Comparison of ENCODE assay signal across 26 cellular contexts in the genomic region with DNA sequence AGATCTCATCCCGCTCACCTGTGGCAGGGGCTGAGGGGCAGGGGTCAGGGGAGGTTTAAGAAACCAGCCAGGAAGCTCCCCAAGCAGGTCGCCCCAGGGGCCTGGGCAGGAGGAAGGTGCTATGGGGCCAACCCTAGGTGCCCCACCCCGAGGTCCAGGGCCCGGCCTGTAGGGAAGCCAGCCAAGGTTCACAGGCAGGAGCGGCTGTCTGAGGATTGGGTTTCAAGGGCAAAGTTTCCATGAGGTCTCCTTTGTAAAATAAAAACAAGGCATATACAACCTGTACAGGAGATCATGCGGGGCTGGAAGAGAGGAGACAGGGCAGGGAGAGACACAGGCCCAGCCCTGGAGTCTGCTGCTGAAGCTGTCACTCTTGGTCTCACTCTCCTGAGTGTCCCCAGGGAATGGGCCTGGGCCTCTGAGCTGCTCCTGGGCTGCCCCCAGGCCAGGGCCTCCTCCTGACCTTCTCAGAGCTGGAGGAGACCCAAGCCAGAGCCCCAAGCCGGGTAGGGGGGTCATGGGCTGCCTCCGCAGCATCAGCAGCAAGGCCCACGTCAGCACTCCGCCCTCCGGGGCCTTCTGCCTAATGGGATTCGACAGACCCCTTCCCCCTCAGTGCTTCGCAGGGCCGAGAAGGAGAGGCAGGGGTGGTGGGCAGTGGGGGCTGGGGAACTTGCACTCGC. TPM values are rescaled to one million over a fixed set of nuclear protein-coding genes. Genes with fewer than 3 reads are reported as not detected.
DNase-seq lines count a peak whose midpoint lies in the region; ATAC-seq, FAIRE-seq and TF ChIP-seq lines count a peak whose summit lies in the region.
"Had no signal": no experiment of that assay in that cellular context is flagged by ENCODE, and none has a peak within 500 bp of the region (broad histone marks: within the 10 kb centered on the region; RNA-seq: fewer than 3 reads in every experiment).

No MANE protein-coding gene starts in this region.

- in situ Hi-C loops in GM12878 (cut with MboI) = no loop called here

- peak overlapping the region in 6 of 11 experiments; percentile 7 to 63 (median 33); a peak in 5 of 22 replicates for H3K9ac ChIP-seq in BLaER1 treated with 17β-estradiol and CSF1 and Interleukin-3, amounts not matched to agents 10 nM and 100 nM
- no peak overlapping the region for H3K9ac ChIP-seq in GM12878 (ENCODE audit: control insufficient read depth, insufficient read depth, low read length)

- no peak for TF ChIP-seq POLR2A in GM12878 (IDR thresholded peaks at IDR 0.05; ENCODE audit: low read depth, low read length)

- SMC1A ChIA-PET in GM12878 (lab: Charles Lee; ENCODE audit: uncharacterized antibody, unreplicated experiment) = interaction anchor here (1.0 to 2.6 kb wide), 3 partner anchors 9 to 61 kb away, joined by 4 to 12 read pairs (median 5); no protein-coding TSS in a partner anchor

- WGBS in GM12878 (ENCODE audit: insufficient coverage, insufficient replicate concordance, low lambda C conversion rate, missing lambda C conversion rate) = 52% methylated on average over 15 of the region's 15 CpGs

- ATAC-seq in GM12878 = peak; percentile 18; the same call in 1 of the 3 replicates
- no peak for ATAC-seq in GM18517 (IDR thresholded peaks at IDR 0.05; ENCODE audit: unreplicated experiment)
- no peak for ATAC-seq in GM21515 (IDR thresholded peaks at IDR 0.05; ENCODE audit: unreplicated experiment)

- no peaks in the 10 kb centered on the region for H3K9me3 ChIP-seq in BLaER1 treated with 17β-estradiol and CSF1 and Interleukin-3, amounts not matched to agents 10 nM and 100 nM (replicated peaks in 1 of 11)
- no peaks in the 10 kb centered on the region for H3K9me3 ChIP-seq in GM12878 (replicated peaks; ENCODE audit: control insufficient read depth, insufficient read depth, low read length)

- H3K4me3 ChIP-seq in BLaER1 treated with 17β-estradiol and CSF1 and Interleukin-3, amounts not matched to agents 10 nM and 100 nM = no peak overlapping the region
- H3K4me3 ChIP-seq in GM12878 = no peak overlapping the region
- H3K4me3 ChIP-seq: cardiac muscle cell, dorsolateral prefrontal cortex had no signal

- no TSS peak for BruUV-seq in GM12878 (replicated peaks; lab: Mats Ljungman, UMichigan)

- H3K27me3 ChIP-seq in BLaER1 treated with 17β-estradiol and CSF1 and Interleukin-3, amounts not matched to agents 10 nM and 100 nM = peaks cover 0 to 9% (median 1%) of the 10 kb centered on the region in 11 experiments; a peak in 7 of 22 replicates
- H3K27me3 ChIP-seq in GM12878 (replicated peaks in 1 of 2; ENCODE audit: control insufficient read depth in 2 of 2, insufficient read depth in 2 of 2, low read length in 1 of 2) = peaks cover 0 to 8% of the 10 kb centered on the region in 2 experiments; a peak in 2 of 4 replicates

- CTCF ChIA-PET in GM12878 (lab: Yijun Ruan, JAX) = interaction anchor here (1.3 to 6.3 kb wide), 6 partner anchors 28 to 70 kb away, joined by 3 to 53 read pairs (median 12); no protein-coding TSS in a partner anchor

- H3K9me3 Mint-ChIP-seq in nephron progenitor cell = no peaks in the 10 kb centered on the region
- H3K9me3 Mint-ChIP-seq: CD4-positive, CD25-positive, alpha-beta regulatory T cell; mesothelial cell of epicardium; neural crest cell had no signal

- H3K4me1 Mint-ChIP-seq in nephron progenitor cell = peaks cover 35% of the 10 kb centered on the region
- H3K4me1 Mint-ChIP-seq: mesothelial cell of epicardium had no signal

- H3K27me3 Mint-ChIP-seq in nephron progenitor cell (ENCODE audit: low read depth, poor library complexity) = peaks cover 50% of the 10 kb centered on the region

- no peak overlapping the region for H3K27ac Mint-ChIP-seq in nephron progenitor cell
- H3K27ac Mint-ChIP-seq: CD4-positive, CD25-positive, alpha-beta regulatory T cell; mesothelial cell of epicardium had no signal

- peaks cover 28 to 54% (median 48%) of the 10 kb centered on the region in 10 experiments for H3K4me1 ChIP-seq in BLaER1 treated with 17β-estradiol and CSF1 and Interleukin-3, amounts not matched to agents 10 nM and 100 nM
- no peaks in the 10 kb centered on the region for H3K4me1 ChIP-seq in GM12878 (ENCODE audit: control insufficient read depth, insufficient read depth, low read length)

- peak overlapping the region in 10 of 11 experiments; percentile 59 to 87 (median 76); a peak in 21 of 22 replicates for H3K4me2 ChIP-seq in BLaER1 treated with 17β-estradiol and CSF1 and Interleukin-3, amounts not matched to agents 10 nM and 100 nM
- H3K4me2 ChIP-seq in GM12878 (ENCODE audit: control insufficient read depth, insufficient read depth) = no peak overlapping the region

- H2AFZ ChIP-seq in GM12878 (ENCODE audit: control insufficient read depth, low read depth, low read length) = no peak overlapping the region

- DNase-seq in GM12878 (ENCODE audit: low read depth, low spot score) (no peak), nephron progenitor cell (peak; percentile 20), RKO (ENCODE audit: low spot score) (no peak)
- DNase-seq: amniotic stem cell; CD4-positive, CD25-positive, alpha-beta regulatory T cell; dorsolateral prefrontal cortex; foreskin fibroblast; GF-D8; H7; Kasumi-1; kidney glomerular epithelial cell; NCI-H1092 treated with DMSO at 0.1 percent for 48 hours; NCI-H2081 treated with DMSO at 0.1 percent for 48 hours; NCI-H524 treated with DMSO at 0.1 percent for 48 hours; SIG-M5 had no signal

- POLR2A ChIA-PET in GM12878 (lab: Charles Lee) = no interaction called here

- H3K36me3 ChIP-seq in BLaER1 treated with 17β-estradiol and CSF1 and Interleukin-3, amounts not matched to agents 10 nM and 100 nM = peaks cover 10 to 18% (median 15%) of the 10 kb centered on the region in 11 experiments; a peak in 20 of 22 replicates
- H3K36me3 ChIP-seq in GM12878 (ENCODE audit: control insufficient read depth in 2 of 2, insufficient read depth in 2 of 2, low read length in 1 of 2) = no peaks in the 10 kb centered on the region
- H3K36me3 ChIP-seq: cardiac muscle cell had no signal

- H3K36me3 Mint-ChIP-seq in nephron progenitor cell (ENCODE audit: low read depth) = no peaks in the 10 kb centered on the region
- H3K36me3 Mint-ChIP-seq: CD4-positive, CD25-positive, alpha-beta regulatory T cell; mesothelial cell of epicardium had no signal

- no peak for TF ChIP-seq CTCF in GM12878 (IDR thresholded peaks at IDR 0.05 in 2 of 3, conservative IDR thresholded peaks at IDR 0.05 in 1 of 3; ENCODE audit: control insufficient read depth in 2 of 3, extremely low read depth in 1 of 3, insufficient read depth in 1 of 3, low read depth in 3 of 3, low read length in 3 of 3)
- TF ChIP-seq CTCF in nephron progenitor cell (IDR thresholded peaks at IDR 0.05) = no peak

- FAIRE-seq in GM12878 (lab: Jason Lieb, UNC) = no peak
- FAIRE-seq: GM12891 had no signal

- intact Hi-C loops in GM12878 (cut with micrococcal nuclease; ENCODE audit: unreplicated experiment) = no loop called here

- H3K27ac ChIP-seq in BLaER1 treated with 17β-estradiol and CSF1 and Interleukin-3, amounts not matched to agents 10 nM and 100 nM = peak overlapping the region in 3 of 11 experiments; percentile 54 to 63 (median 56); a peak in 6 of 22 replicates
- H3K27ac ChIP-seq in GM12878 (ENCODE audit: control insufficient read depth, insufficient read depth) = no peak overlapping the region
- H3K27ac ChIP-seq: cardiac muscle cell, epithelial cell of prostate had no signal

- RAD21 ChIA-PET in GM12878 (lab: Charles Lee; ENCODE audit: unreplicated experiment) = interaction anchor here (2.0 kb wide), 1 partner anchor 61 kb away, joined by 7 read pairs; no protein-coding TSS in a partner anchor

- TF ChIP-seq RAD21 in GM12878 (IDR thresholded peaks at IDR 0.05; ENCODE audit: insufficient read depth, low read depth, low read length) = no peak

- TF ChIP-seq EP300 in GM12878 (IDR thresholded peaks at IDR 0.05; ENCODE audit: borderline replicate concordance in 1 of 2, control insufficient read depth in 1 of 2, low read depth in 2 of 2, low read length in 2 of 2) = no peak

- H3K79me2 ChIP-seq in GM12878 (ENCODE audit: control insufficient read depth, insufficient read depth, low read length) = no peaks in the 10 kb centered on the region

- no peak overlapping the region for H3K4me3 Mint-ChIP-seq in nephron progenitor cell
- H3K4me3 Mint-ChIP-seq: mesothelial cell of epicardium, neural crest cell had no signal

- H4K20me1 ChIP-seq in BLaER1 treated with 17β-estradiol and CSF1 and Interleukin-3, amounts not matched to agents 10 nM and 100 nM = peaks cover 0 to 35% (median 9%) of the 10 kb centered on the region in 11 experiments; a peak in 9 of 22 replicates
- H4K20me1 ChIP-seq in GM12878 (ENCODE audit: control insufficient read depth, insufficient read depth) = no peaks in the 10 kb centered on the region

RNA-seq across cellular contexts. Expression of a gene that starts 5.5 kb away (rescaled TPM):
- total RNA-seq in GM12878 (2013; cell fraction: nucleolus; rRNA removed) = not detected in 2 replicates
- total RNA-seq in GM12878 (2014; rRNA removed) (0.11 TPM in 1 of 2 replicates, not detected in the other), GM12878 (2014; rRNA removed; fragmentation: Illumina TruSeq; extraction: Trizol) (not detected in 2 replicates), GM12878 (2021) (not detected in 2 replicates)
- polyA plus RNA-seq in GM12878 (2011; ENCODE audit: low read depth) = not detected
- polyA plus RNA-seq in GM12878 (2011; rRNA removed) (not detected in 2 replicates), GM12878 (2014; fragmentation: Illumina TruSeq; extraction: Trizol) (not detected in 2 replicates), GM12878 (2014; fragmentation: Nextera tagmentation; extraction: Ambion mirVana) (under 1 TPM in 1 of 2 experiments, not detected in 1; 0.02 TPM), GM12878 (2014; rRNA removed) (0.04 TPM in 1 of 2 replicates, not detected in the other), GM12878 (2016; fragmentation: Nextera tagmentation; extraction: Ambion mirVana) (not detected)
- not detected in 2 replicates for polyA plus RNA-seq in GM12878 (2011; cell fraction: cytosol; rRNA removed)
- 0.16 and 0.24 TPM in 2 replicates for polyA plus RNA-seq in GM12878 (2011; cell fraction: nucleus; rRNA removed)
- not detected in 2 replicates for polyA plus RNA-seq in GM12878 (2012)
- polyA minus RNA-seq in GM12878 (2011; rRNA and poly(A)+ RNA removed) = not detected in 2 replicates
- not detected in 2 replicates for polyA minus RNA-seq in GM12878 (2011; cell fraction: cytosol; rRNA and poly(A)+ RNA removed)
- polyA minus RNA-seq in GM12878 (2011; cell fraction: nucleus; rRNA and poly(A)+ RNA removed) = not detected in 2 replicates
- total RNA-seq: cardiac muscle cell, mesothelial cell of epicardium, neural crest cell, renal cortical epithelial cell had no signal
- polyA plus RNA-seq: cardiac muscle cell; CD4-positive, CD25-positive, alpha-beta regulatory T cell had no signal

RNA-seq across cellular contexts. Expression of a gene that starts 11.0 kb away (rescaled TPM):
- total RNA-seq in GM12878 (2013; cell fraction: nucleolus; rRNA removed) = 50.6 and 54.0 TPM in 2 replicates
- total RNA-seq in GM12878 (2014; rRNA removed) (28.2 and 29.4 TPM in 2 replicates), GM12878 (2014; rRNA removed; fragmentation: Illumina TruSeq; extraction: Trizol) (12.3 and 14.1 TPM in 2 replicates), GM12878 (2021) (27.8 and 31.9 TPM in 2 replicates)
- 10.4 TPM for polyA plus RNA-seq in GM12878 (2011; ENCODE audit: low read depth)
- polyA plus RNA-seq in GM12878 (2011; rRNA removed) (29.7 and 38.8 TPM in 2 replicates), GM12878 (2014; fragmentation: Illumina TruSeq; extraction: Trizol) (19.9 and 25.4 TPM in 2 replicates), GM12878 (2014; fragmentation: Nextera tagmentation; extraction: Ambion mirVana) (1 to 10 TPM in 1 of 2 experiments, under 1 TPM in 1; 0.64 to 1.4 TPM), GM12878 (2014; rRNA removed) (35.3 and 38.9 TPM in 2 replicates), GM12878 (2016; fragmentation: Nextera tagmentation; extraction: Ambion mirVana) (10 to 100 TPM; 26.2 to 28.1 TPM)
- 35.0 and 41.0 TPM in 2 replicates for polyA plus RNA-seq in GM12878 (2011; cell fraction: cytosol; rRNA removed)
- 214 and 258 TPM in 2 replicates for polyA plus RNA-seq in GM12878 (2011; cell fraction: nucleus; rRNA removed)
- 15.2 and 22.4 TPM in 2 replicates for polyA plus RNA-seq in GM12878 (2012)
- polyA minus RNA-seq in GM12878 (2011; rRNA and poly(A)+ RNA removed) = 19.2 and 19.5 TPM in 2 replicates
- polyA minus RNA-seq in GM12878 (2011; cell fraction: cytosol; rRNA and poly(A)+ RNA removed) = 6.1 and 9.3 TPM in 2 replicates
- polyA minus RNA-seq in GM12878 (2011; cell fraction: nucleus; rRNA and poly(A)+ RNA removed) = 21.8 and 23.7 TPM in 2 replicates

RNA-seq across cellular contexts. Expression of a gene that starts 19.3 kb away (rescaled TPM):
- 0.47 and 0.61 TPM in 2 replicates for total RNA-seq in GM12878 (2013; cell fraction: nucleolus; rRNA removed)
- total RNA-seq in GM12878 (2014; rRNA removed) (not detected in 2 replicates), GM12878 (2014; rRNA removed; fragmentation: Illumina TruSeq; extraction: Trizol) (not detected in 2 replicates), GM12878 (2021) (not detected in 2 replicates)
- polyA plus RNA-seq in GM12878 (2011; ENCODE audit: low read depth) = not detected
- polyA plus RNA-seq in GM12878 (2011; rRNA removed) (not detected in 2 replicates), GM12878 (2014; fragmentation: Illumina TruSeq; extraction: Trizol) (not detected in 2 replicates), GM12878 (2014; fragmentation: Nextera tagmentation; extraction: Ambion mirVana) (not detected), GM12878 (2014; rRNA removed) (not detected in 2 replicates), GM12878 (2016; fragmentation: Nextera tagmentation; extraction: Ambion mirVana) (not detected)
- not detected in 2 replicates for polyA plus RNA-seq in GM12878 (2011; cell fraction: cytosol; rRNA removed)
- 0.16 and 0.76 TPM in 2 replicates for polyA plus RNA-seq in GM12878 (2011; cell fraction: nucleus; rRNA removed)
- 0.20 and 0.32 TPM in 2 replicates for polyA plus RNA-seq in GM12878 (2012)
- polyA minus RNA-seq in GM12878 (2011; rRNA and poly(A)+ RNA removed) = 0.29 TPM in 1 of 2 replicates, not detected in the other
- not detected in 2 replicates for polyA minus RNA-seq in GM12878 (2011; cell fraction: cytosol; rRNA and poly(A)+ RNA removed)
- polyA minus RNA-seq in GM12878 (2011; cell fraction: nucleus; rRNA and poly(A)+ RNA removed) = not detected in 2 replicates
- total RNA-seq: cardiac muscle cell; CD4-positive, CD25-positive, alpha-beta regulatory T cell; H7; HT-29; neural crest cell; renal cortical epithelial cell; temporal lobe had no signal
- polyA plus RNA-seq: cardiac muscle cell; CD4-positive, CD25-positive, alpha-beta regulatory T cell had no signal

RNA-seq across cellular contexts. Expression of a gene that starts 41.2 kb away (rescaled TPM):
- total RNA-seq in GM12878 (2013; cell fraction: nucleolus; rRNA removed) = 61.5 and 62.7 TPM in 2 replicates
- 51.2 and 54.8 TPM in 2 replicates for total RNA-seq in GM12878 (2014; rRNA removed)
- 33.4 and 34.2 TPM in 2 replicates for total RNA-seq in GM12878 (2014; rRNA removed; fragmentation: Illumina TruSeq; extraction: Trizol)
- total RNA-seq in GM12878 (2021) = 98.5 and 101 TPM in 2 replicates
- polyA plus RNA-seq in GM12878 (2011; ENCODE audit: low read depth) = 45.6 TPM
- 30.8 and 117 TPM in 2 replicates for polyA plus RNA-seq in GM12878 (2011; rRNA removed)
- 93.5 and 127 TPM in 2 replicates for polyA plus RNA-seq in GM12878 (2011; cell fraction: cytosol; rRNA removed)
- polyA plus RNA-seq in GM12878 (2011; cell fraction: nucleus; rRNA removed) = 94.2 and 105 TPM in 2 replicates
- 80.2 and 83.4 TPM in 2 replicates for polyA plus RNA-seq in GM12878 (2012)
- 112 and 114 TPM in 2 replicates for polyA plus RNA-seq in GM12878 (2014; fragmentation: Illumina TruSeq; extraction: Trizol)
- 10 to 100 TPM; 10.9 to 22.5 TPM for polyA plus RNA-seq in GM12878 (2014; fragmentation: Nextera tagmentation; extraction: Ambion mirVana)
- 98.4 and 118 TPM in 2 replicates for polyA plus RNA-seq in GM12878 (2014; rRNA removed)
- 100 to 1,000 TPM; 156 to 158 TPM for polyA plus RNA-seq in GM12878 (2016; fragmentation: Nextera tagmentation; extraction: Ambion mirVana)
- polyA minus RNA-seq in GM12878 (2011; rRNA and poly(A)+ RNA removed) = 106 and 111 TPM in 2 replicates
- polyA minus RNA-seq in GM12878 (2011; cell fraction: cytosol; rRNA and poly(A)+ RNA removed) = 42.9 and 46.9 TPM in 2 replicates
- polyA minus RNA-seq in GM12878 (2011; cell fraction: nucleus; rRNA and poly(A)+ RNA removed) = 23.8 and 33.4 TPM in 2 replicates

RNA-seq across cellular contexts. Expression of a gene that starts 50.1 kb away (rescaled TPM):
- total RNA-seq in GM12878 (2013; cell fraction: nucleolus; rRNA removed) = 239 and 258 TPM in 2 replicates
- total RNA-seq in GM12878 (2014; rRNA removed) = 70.9 and 77.3 TPM in 2 replicates
- 68.1 and 70.9 TPM in 2 replicates for total RNA-seq in GM12878 (2014; rRNA removed; fragmentation: Illumina TruSeq; extraction: Trizol)
- total RNA-seq in GM12878 (2021) = 313 and 327 TPM in 2 replicates
- 88.8 TPM for polyA plus RNA-seq in GM12878 (2011; ENCODE audit: low read depth)
- polyA plus RNA-seq in GM12878 (2011; rRNA removed) = 54.2 and 107 TPM in 2 replicates
- 137 and 141 TPM in 2 replicates for polyA plus RNA-seq in GM12878 (2011; cell fraction: cytosol; rRNA removed)
- polyA plus RNA-seq in GM12878 (2011; cell fraction: nucleus; rRNA removed) = 436 and 515 TPM in 2 replicates
- polyA plus RNA-seq in GM12878 (2012) = 170 and 175 TPM in 2 replicates
- 39.6 and 132 TPM in 2 replicates for polyA plus RNA-seq in GM12878 (2014; fragmentation: Illumina TruSeq; extraction: Trizol)
- polyA plus RNA-seq in GM12878 (2014; fragmentation: Nextera tagmentation; extraction: Ambion mirVana) = 10 to 100 TPM in 1 of 2 experiments, 1 to 10 TPM in 1; 3.4 to 11.5 TPM
- polyA plus RNA-seq in GM12878 (2014; rRNA removed) = 134 and 172 TPM in 2 replicates
- polyA plus RNA-seq in GM12878 (2016; fragmentation: Nextera tagmentation; extraction: Ambion mirVana) = 10 to 100 TPM; 53.4 to 74.3 TPM
- 134 and 177 TPM in 2 replicates for polyA minus RNA-seq in GM12878 (2011; rRNA and poly(A)+ RNA removed)
- polyA minus RNA-seq in GM12878 (2011; cell fraction: cytosol; rRNA and poly(A)+ RNA removed) = 98.8 and 103 TPM in 2 replicates
- polyA minus RNA-seq in GM12878 (2011; cell fraction: nucleus; rRNA and poly(A)+ RNA removed) = 80.9 and 166 TPM in 2 replicates
